ENCODE assay signal across 7 cellular contexts in the genomic region with DNA sequence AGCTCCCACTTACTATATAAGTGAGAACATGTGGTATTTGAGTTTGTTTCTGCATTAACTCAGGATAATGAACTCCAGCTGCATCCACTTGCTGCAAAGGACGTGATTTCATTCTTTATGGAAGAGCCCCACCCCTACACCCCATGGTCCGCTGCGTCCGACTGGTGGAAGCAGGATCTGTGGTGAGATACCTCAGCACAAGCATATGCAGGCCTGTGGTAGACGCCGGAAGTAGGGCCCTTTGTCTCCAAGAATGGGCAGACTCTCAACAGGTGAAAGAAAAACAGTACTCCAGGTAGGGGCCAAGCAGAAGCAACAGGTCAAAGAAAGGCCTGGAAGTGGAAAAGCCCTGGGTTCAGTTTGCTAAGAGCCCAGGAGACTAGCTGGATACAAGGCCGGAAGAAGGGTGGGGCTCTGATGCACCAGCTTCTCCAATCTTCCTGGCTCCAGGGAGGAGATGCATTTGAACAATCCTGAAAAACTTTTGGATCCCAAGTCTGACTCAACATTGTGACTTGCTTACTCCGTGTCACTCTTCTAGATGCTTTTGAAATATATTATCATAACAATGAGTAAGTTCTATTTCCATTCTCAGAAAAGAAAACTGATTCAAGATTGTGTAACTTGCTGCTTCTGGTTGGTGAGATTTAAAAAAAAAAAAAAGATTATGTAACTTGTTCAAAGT. TPM values are rescaled to one million over a fixed set of nuclear protein-coding genes. Genes with fewer than 3 reads are reported as not detected.
DNase-seq lines count a peak whose midpoint lies in the region; ATAC-seq and TF ChIP-seq lines count a peak whose summit lies in the region.

No MANE protein-coding gene starts in this region.

- H3K4me3 ChIP-seq in dorsolateral prefrontal cortex = no peak overlapping the region

- ATAC-seq in GM21526 (IDR thresholded peaks at IDR 0.05; ENCODE audit: low FRiP score, unreplicated experiment) (no peak), GM21717 (IDR thresholded peaks at IDR 0.05; ENCODE audit: unreplicated experiment) (no peak), GM21825 (IDR thresholded peaks at IDR 0.05; ENCODE audit: unreplicated experiment) (no peak)

- intact Hi-C loops in dorsolateral prefrontal cortex (cut with DNase I) = no loop called here

- DNase-seq in GM04503 (ENCODE audit: low read depth) (peak; percentile 92), NCI-H345 (lab: John Stamatoyannopoulos, UW) (peak; percentile 50), dorsolateral prefrontal cortex (peak in 1 of 10 donors; percentile 19), renal cortical epithelial cell (ENCODE audit: low read depth) (peak; percentile 35)

- no peaks in the 10 kb centered on the region for H3K27me3 ChIP-seq in dorsolateral prefrontal cortex

- H3K27ac ChIP-seq in dorsolateral prefrontal cortex = peak overlapping the region in 32 of 59 donors; percentile 0 to 95 (median 52)

- TF ChIP-seq CTCF in dorsolateral prefrontal cortex (IDR thresholded peaks at IDR 0.05 in 54 of 56, conservative IDR thresholded peaks at IDR 0.05 in 2 of 56; ENCODE audit: low read depth in 1 of 56, partially characterized antibody in 56 of 56) = no peak

RNA-seq across cellular contexts. Expression of a gene that starts 30.4 kb away (rescaled TPM):
- 1,000 to 10,000 TPM in 5 of 120 experiments, 100 to 1,000 TPM in 115; 106 to 1,508 (median 405) TPM for total RNA-seq in dorsolateral prefrontal cortex
- total RNA-seq in renal cortical epithelial cell = 17.4 and 141 TPM in 2 replicates

RNA-seq across cellular contexts. Expression of a gene that starts 45.9 kb away (rescaled TPM):
- total RNA-seq in dorsolateral prefrontal cortex (over 10,000 TPM in 119 of 120 experiments, 1,000 to 10,000 TPM in 1; 7,808 to 28,438 (median 16,246) TPM), renal cortical epithelial cell (3,367 and 12,764 TPM in 2 replicates)
